In the genomic region with DNA sequence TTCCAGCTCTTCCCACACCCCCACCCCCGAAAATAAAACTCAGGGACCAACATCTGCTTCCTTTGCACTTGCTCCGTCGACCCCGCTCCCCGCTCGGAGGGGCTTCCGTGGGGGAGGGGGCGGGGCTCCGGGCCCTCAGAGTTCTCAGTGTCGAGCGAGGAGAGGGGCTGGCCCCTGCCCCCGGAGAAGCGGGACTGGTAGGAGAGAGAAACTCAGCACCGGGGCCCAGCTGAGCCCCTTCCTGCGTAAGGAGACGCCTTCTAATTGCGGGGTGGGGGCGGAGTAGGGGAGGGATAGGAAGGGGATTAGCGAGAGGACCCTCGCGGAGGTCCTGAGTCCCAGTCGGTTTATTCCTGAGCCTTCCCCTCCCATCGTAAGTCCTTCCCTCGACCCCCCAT, we compare ENCODE assay signal across 1 cellular context.
TF ChIP-seq lines count a peak whose summit lies in the region.

No MANE protein-coding gene starts in this region.

TF ChIP-seq in K562, 482 proteins besides CTCF, POLR2A, EP300 and RAD21:
- TF ChIP-seq PPARD (CRISPR knock-in tag; IDR thresholded peaks at IDR 0.05) (no peak), CBX8 (IDR thresholded peaks at IDR 0.05; ENCODE audit: borderline replicate concordance, extremely low read depth, low read depth, low read length, poor library complexity, severe bottlenecking) (no peak), NELFE (IDR thresholded peaks at IDR 0.05; ENCODE audit: insufficient read depth, insufficient read length) (no peak), ZBTB7A (IDR thresholded peaks at IDR 0.05; ENCODE audit: borderline replicate concordance, control insufficient read depth, low read depth, low read length) (0 out of 2 replicates have a peak, but pooled peaks have one; percentile 36), JUND (IDR thresholded peaks at IDR 0.05; ENCODE audit: borderline replicate concordance, low read depth, low read length) (no peak), JUND (tag; IDR thresholded peaks at IDR 0.05; ENCODE audit: borderline replicate concordance, low read depth, low read length) (no peak), TARDBP (IDR thresholded peaks at IDR 0.05) (no peak)
